8 cellular contexts compared by ENCODE assay signal in the genomic region with DNA sequence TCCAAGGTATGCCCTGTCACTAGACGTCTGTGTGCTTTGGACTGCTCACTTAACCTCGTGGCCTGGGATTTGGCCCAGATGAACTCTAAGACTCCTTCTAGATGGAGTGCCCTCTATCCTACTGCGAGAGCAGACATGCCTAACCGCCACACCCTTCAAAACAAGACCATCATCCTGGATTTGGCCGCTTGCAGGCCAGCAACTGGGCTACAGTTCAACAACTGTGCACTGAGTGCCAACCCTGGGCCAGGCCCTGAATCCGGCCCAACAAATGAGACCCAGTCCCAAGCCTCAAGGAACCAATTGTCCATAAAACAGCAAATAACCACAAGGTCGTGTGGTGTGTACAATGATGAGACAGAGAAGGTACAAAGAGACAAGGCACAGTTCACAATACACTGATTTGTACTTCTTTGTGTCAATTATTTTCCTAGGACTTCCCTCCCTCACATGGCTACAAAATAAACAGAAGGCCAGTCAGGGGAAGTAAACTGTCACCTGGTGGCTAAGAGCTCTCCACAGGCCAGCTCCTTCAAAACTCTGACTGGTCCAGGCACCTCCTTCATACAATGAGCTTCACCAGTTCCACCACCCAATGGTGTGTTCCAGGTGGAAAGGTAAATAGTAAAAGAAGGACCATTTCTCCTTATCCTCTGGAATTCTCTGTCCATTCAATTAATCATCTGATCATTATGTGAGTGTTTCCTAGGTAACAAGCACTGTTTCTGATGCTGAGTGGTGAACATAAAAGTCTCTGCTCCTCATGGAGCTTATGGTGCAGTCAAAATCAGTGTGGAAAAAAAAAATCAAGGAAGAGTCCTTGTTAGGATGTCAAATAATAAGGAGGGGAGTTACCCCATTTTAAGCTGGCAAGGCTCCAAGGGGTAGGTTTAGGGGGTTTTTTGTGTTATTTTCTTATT.
DNase-seq lines count a peak whose midpoint lies in the region; ATAC-seq and TF ChIP-seq lines count a peak whose summit lies in the region.

No MANE protein-coding gene starts in this region.

- no peak overlapping the region for H3K56ac ChIP-seq in H9 (ENCODE audit: insufficient read length, low read depth, low read length)

- no peak overlapping the region for H2BK5ac ChIP-seq in H9 (ENCODE audit: insufficient read length, low read length)

- H3K4me2 ChIP-seq in H9 (ENCODE audit: insufficient read depth, insufficient read length, low read length): no peak overlapping the region

- H3K23ac ChIP-seq in H9 (ENCODE audit: insufficient read length, low read depth, low read length): no peak overlapping the region

- peaks cover 2% of the 10 kb centered on the region for H4K20me1 ChIP-seq in H9 (ENCODE audit: control insufficient read depth, insufficient read depth, insufficient read length)

- no peaks in the 10 kb centered on the region for H3K23me2 ChIP-seq in H9 (ENCODE audit: insufficient read length, low read depth, low read length, poor library complexity, severe bottlenecking)

- in situ Hi-C loops in SK-MEL-5 (cut with HindIII; ENCODE audit: low pct_unique_long_range_greater_than_20kb, low sequenced_read_pairs): loop anchor here (25.0 kb wide), 1 partner anchor 162 kb away; a partner anchor contains a TSS

- TF ChIP-seq CTCF in H9 (conservative IDR thresholded peaks at IDR 0.05): no peak
- TF ChIP-seq CTCF in right atrium auricular region (IDR thresholded peaks at IDR 0.05): no peak

- peak overlapping the region; percentile 10 to 76 (median 74); a peak in 5 of 7 replicates for H3K27ac Mint-ChIP-seq in H9

- DNase-seq in H9: no peak
- peak; percentile 63 for DNase-seq in SK-MEL-5 (ENCODE audit: low read depth, low spot score)
- no peak for DNase-seq in right atrium auricular region (ENCODE audit: low spot score)
- no peak for DNase-seq in HK-2 (ENCODE audit: unreplicated experiment)

- H3K4me1 ChIP-seq in H9 (ENCODE audit: insufficient read depth, low read length) (no peaks in the 10 kb centered on the region), right atrium auricular region (peaks cover 0 to 98% of the 10 kb centered on the region in 2 donors)

- H3T11ph ChIP-seq in H9 (ENCODE audit: low read length): no peak overlapping the region

- H2BK120ac ChIP-seq in H9 (ENCODE audit: low read depth, low read length, poor library complexity, severe bottlenecking): no peak overlapping the region

- no peak overlapping the region for H4K91ac ChIP-seq in H9 (ENCODE audit: insufficient read length, low read depth, low read length)

- H2AFZ ChIP-seq in H9 (ENCODE audit: low read length): no peak overlapping the region

- ATAC-seq in HG03432 (IDR thresholded peaks at IDR 0.05; ENCODE audit: unreplicated experiment): no peak
- ATAC-seq in GM18867 (IDR thresholded peaks at IDR 0.05; ENCODE audit: unreplicated experiment): no peak
- no peak for ATAC-seq in HG03521 (IDR thresholded peaks at IDR 0.05; ENCODE audit: unreplicated experiment)

- WGBS in H9 (ENCODE audit: extremely low coverage, insufficient read length, low lambda C conversion rate): no CpG with 5 or more reads among the region's 7 CpGs

- H3K4me3 Mint-ChIP-seq in H9: no peak overlapping the region; a peak in 1 of 5 replicates

- H3K27ac ChIP-seq in H9 (ENCODE audit: insufficient read length, low read depth, low read length) (no peak overlapping the region), right atrium auricular region (peak overlapping the region; percentile 69 to 81), skin epidermis (peak overlapping the region in 15 of 21 experiments; percentile 10 to 86 (median 76))

- H2BK12ac ChIP-seq in H9 (ENCODE audit: insufficient read length, low read depth, low read length): no peak overlapping the region

- no peaks in the 10 kb centered on the region for H3K9me3 ChIP-seq in H9 (ENCODE audit: control insufficient read depth, low read depth, low read length)
- H3K9me3 ChIP-seq in right atrium auricular region: no peaks in the 10 kb centered on the region

- H3K9me3 Mint-ChIP-seq in H9: no peaks in the 10 kb centered on the region

- peaks cover 39% of the 10 kb centered on the region; the same call in 1 of the 2 replicates for H3K79me2 ChIP-seq in H9 (ENCODE audit: insufficient read depth, low read length)

- H3K36me3 Mint-ChIP-seq in H9 (ENCODE audit: insufficient read depth in 1 of 3, low read depth in 3 of 3): peaks cover 0 to 6% (median 3%) of the 10 kb centered on the region in 3 experiments; a peak in 4 of 7 replicates

- H4K5ac ChIP-seq in H9 (ENCODE audit: insufficient read length, low read depth, low read length): no peak overlapping the region

- H3K27me3 ChIP-seq in H9 (ENCODE audit: insufficient read depth, low read length): no peaks in the 10 kb centered on the region
- no peaks in the 10 kb centered on the region for H3K27me3 ChIP-seq in right atrium auricular region

- no peaks in the 10 kb centered on the region for H3K27me3 Mint-ChIP-seq in H9 (ENCODE audit: low read depth)

- H3K9ac ChIP-seq in H9 (ENCODE audit: extremely low read depth, insufficient read length, low read length): no peak overlapping the region

- H3K14ac ChIP-seq in H9 (ENCODE audit: insufficient read depth, low read length): no peak overlapping the region; the same call in 1 of the 2 replicates

- H4K8ac ChIP-seq in H9 (replicated peaks; ENCODE audit: insufficient read length, low read depth, low read length): no peak overlapping the region

- H3K79me1 ChIP-seq in H9 (ENCODE audit: insufficient read depth, low read depth, low read length, poor library complexity, severe bottlenecking): peaks cover 9% of the 10 kb centered on the region

- no peak overlapping the region for H2BK15ac ChIP-seq in H9 (ENCODE audit: low read depth, low read length)

- H3K4me1 Mint-ChIP-seq in H9: peaks cover 21 to 22% of the 10 kb centered on the region in 2 experiments

- no peaks in the 10 kb centered on the region for H3K36me3 ChIP-seq in right atrium auricular region

- no peak overlapping the region for H3K4ac ChIP-seq in H9 (ENCODE audit: low read depth, low read length)

- H3K4me3 ChIP-seq in right atrium auricular region (no peak overlapping the region), skin epidermis (no peak overlapping the region)

- no peak overlapping the region for H2BK20ac ChIP-seq in H9 (ENCODE audit: low read depth, low read length, poor library complexity, severe bottlenecking)

- no peak overlapping the region for H2AK5ac ChIP-seq in H9 (ENCODE audit: insufficient read length, low read length)

- no peak overlapping the region for H3K18ac ChIP-seq in H9 (ENCODE audit: insufficient read length, low read depth, low read length)
